ENCODE assay signal across 8 cellular contexts in the genomic region with DNA sequence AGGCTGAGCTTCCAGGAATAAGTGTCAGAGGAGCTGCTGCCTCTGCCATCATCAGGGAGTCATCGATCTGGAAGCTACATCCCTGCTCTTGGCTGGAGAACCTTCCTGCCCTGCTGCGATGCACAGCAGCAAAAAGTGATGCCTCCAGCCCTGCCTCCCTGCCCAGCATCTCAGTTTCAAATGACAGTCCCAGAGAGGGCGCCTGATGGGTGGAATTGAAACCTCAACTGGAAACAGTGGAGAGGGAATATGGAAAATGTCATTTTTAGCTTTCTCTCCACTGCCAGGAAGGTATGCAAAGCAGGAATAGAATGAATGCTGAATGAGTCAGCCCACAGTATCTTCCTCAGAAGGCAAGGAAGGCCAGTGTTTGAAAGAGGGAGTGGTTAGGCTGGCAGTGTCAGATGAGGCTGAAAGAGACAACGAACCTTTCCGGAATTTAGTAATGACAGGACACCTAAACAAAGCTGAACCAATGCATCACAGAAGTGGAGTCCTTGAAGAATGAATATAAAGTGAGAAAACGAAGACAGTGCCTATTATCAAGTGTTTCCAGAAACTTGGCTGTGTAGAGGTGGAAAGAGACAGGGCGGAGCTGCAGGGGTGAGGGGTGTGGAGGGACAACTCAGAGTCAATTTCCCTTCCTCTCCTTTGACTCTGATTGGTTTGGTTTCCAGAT.
DNase-seq lines count a peak whose midpoint lies in the region; ATAC-seq and TF ChIP-seq lines count a peak whose summit lies in the region.

No MANE protein-coding gene starts in this region.

- intact Hi-C loops in Calu3 (cut with micrococcal nuclease; ENCODE audit: unreplicated experiment) = no loop called here

- BruUV-seq in Calu3 (replicated peaks; lab: Mats Ljungman, UMichigan) = no TSS peak

- TF ChIP-seq CTCF in Calu3 (IDR thresholded peaks at IDR 0.05; ENCODE audit: unreplicated experiment) = no peak
- no peak for TF ChIP-seq CTCF in chondrocyte (IDR thresholded peaks at IDR 0.05)

- H3K4me1 Mint-ChIP-seq in Calu3 (ENCODE audit: low read depth, unreplicated experiment) (peaks cover 70% of the 10 kb centered on the region), chondrocyte (ENCODE audit: low read depth) (peaks cover 52% of the 10 kb centered on the region), naive B cell (peaks cover 53 to 84% (median 67%) of the 10 kb centered on the region in 3 donors)

- H3K9me3 Mint-ChIP-seq in Calu3 (ENCODE audit: low read depth, unreplicated experiment) (no peaks in the 10 kb centered on the region), chondrocyte (ENCODE audit: low read depth) (peaks cover 10% of the 10 kb centered on the region), naive B cell (peaks cover 0 to 22% (median 2%) of the 10 kb centered on the region in 7 donors)

- peaks cover 5% of the 10 kb centered on the region for H3K36me3 Mint-ChIP-seq in Calu3 (ENCODE audit: insufficient read depth, unreplicated experiment)
- peaks cover 6% of the 10 kb centered on the region for H3K36me3 Mint-ChIP-seq in chondrocyte (ENCODE audit: low read depth)
- no peaks in the 10 kb centered on the region for H3K36me3 Mint-ChIP-seq in naive B cell

- no peak for DNase-seq in Calu3
- DNase-seq in NCI-H2171 (lab: John Stamatoyannopoulos, UW) = peak; percentile 64
- no peak for DNase-seq in chondrocyte (ENCODE audit: low spot score)
- DNase-seq in naive B cell = no peak
- no peak for DNase-seq in stimulated activated CD4-positive, alpha-beta T cell treated with anti-CD3 and anti-CD28 coated beads, Interleukin-2, amount 100 ng/mL, for 48 hours

- no peaks in the 10 kb centered on the region for H3K27me3 Mint-ChIP-seq in Calu3 (ENCODE audit: unreplicated experiment)
- H3K27me3 Mint-ChIP-seq in chondrocyte (ENCODE audit: low read depth) = no peaks in the 10 kb centered on the region
- H3K27me3 Mint-ChIP-seq in naive B cell = no peaks in the 10 kb centered on the region

- CTCF ChIA-PET in Calu3 (lab: Charles Lee) = interaction anchor here (0.6 to 1.6 kb wide), 3 partner anchors 11 to 1460 kb away, joined by 3 to 7 read pairs (median 4); no protein-coding TSS in a partner anchor

- H3K27ac Mint-ChIP-seq in Calu3 (ENCODE audit: unreplicated experiment) (peak overlapping the region; percentile 52), chondrocyte (ENCODE audit: unreplicated experiment) (peak overlapping the region; percentile 92), naive B cell (peak overlapping the region in 5 of 6 donors; percentile 14 to 67 (median 34))

- H3K4me3 Mint-ChIP-seq in Calu3 (ENCODE audit: low read depth, unreplicated experiment) (peak overlapping the region; percentile 44), chondrocyte (ENCODE audit: unreplicated experiment) (peak overlapping the region; percentile 35), naive B cell (peak overlapping the region in 7 of 8 donors; percentile 3 to 79 (median 57))

- ATAC-seq in naive B cell (ENCODE audit: low read depth in 2 of 2) (no peak), GM18858 (IDR thresholded peaks at IDR 0.05; ENCODE audit: unreplicated experiment) (no peak), HG02870 (IDR thresholded peaks at IDR 0.05; ENCODE audit: unreplicated experiment) (no peak), HG03108 (IDR thresholded peaks at IDR 0.05; ENCODE audit: unreplicated experiment) (no peak)

Comparison
In these comparisons a context has a peak if more than half of its experiments do, and no peak if none do; other contexts are left out.
1. H3K27ac Mint-ChIP-seq: peak in every context shown above with its lines; median percentile 92 in chondrocyte; 52 in Calu3; 34 in naive B cell.